Comparison of ENCODE assay signal across 15 cellular contexts in the genomic region with DNA sequence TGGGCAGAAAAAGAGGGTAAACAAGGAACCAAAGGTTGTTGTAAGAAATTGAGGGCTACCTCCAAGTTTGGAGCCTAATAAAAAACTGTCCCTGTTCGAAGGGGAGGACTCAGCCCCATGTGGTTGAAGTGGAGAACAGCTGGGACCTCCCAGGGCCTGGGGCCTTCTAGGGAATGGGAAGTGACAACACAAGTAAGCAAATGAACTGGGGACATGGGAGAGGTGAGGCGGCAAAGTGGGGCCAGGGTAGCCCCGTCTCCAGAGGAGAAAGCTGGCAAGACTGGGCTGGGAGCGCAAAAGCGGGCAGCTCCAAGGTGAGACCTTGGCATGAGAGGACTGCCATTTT.
"Had no signal": no experiment of that assay in that cellular context is flagged by ENCODE, and none has a peak within 500 bp of the region (broad histone marks: within the 10 kb centered on the region; RNA-seq: fewer than 3 reads in every experiment).

No MANE protein-coding gene starts in this region.

- H3K27ac Mint-ChIP-seq: activated naive CD8-positive, alpha-beta T cell treated with anti-CD3 and anti-CD28 coated beads, Interleukin-2, amount 50 U/mL, for 24 hours; stimulated activated effector memory CD8-positive, alpha-beta T cell treated with anti-CD3 and anti-CD28 coated beads, Interleukin-12 subunit alpha, Interleukin-12 subunit beta, amount 100 ng/mL, for 72 hours had no signal

- H3K4me1 ChIP-seq: colonic mucosa, tibial artery had no signal

- H3K27me3 Mint-ChIP-seq: activated naive CD8-positive, alpha-beta T cell treated with anti-CD3 and anti-CD28 coated beads, Interleukin-2, amount 50 U/mL, for 24 hours had no signal

- H3K27me3 ChIP-seq: colonic mucosa, ovary, tibial artery had no signal

- H3K27ac ChIP-seq: colonic mucosa, foreskin keratinocyte, ovary, tibial artery had no signal

- H3K36me3 Mint-ChIP-seq: stimulated activated effector memory CD8-positive, alpha-beta T cell treated with anti-CD3 and anti-CD28 coated beads, Interleukin-12 subunit alpha, Interleukin-12 subunit beta, amount 100 ng/mL, for 72 hours had no signal

- ATAC-seq: activated naive CD8-positive, alpha-beta T cell treated with anti-CD3 and anti-CD28 coated beads, Interleukin-2, amount 50 U/mL, for 24 hours; foreskin keratinocyte; sciatic nerve; stimulated activated effector memory CD8-positive, alpha-beta T cell treated with anti-CD3 and anti-CD28 coated beads, Interleukin-12 subunit alpha, Interleukin-12 subunit beta, amount 100 ng/mL, for 72 hours had no signal

- H3K9me3 ChIP-seq: colonic mucosa, ovary, tibial artery had no signal

- H3K4me1 Mint-ChIP-seq: activated naive CD8-positive, alpha-beta T cell treated with anti-CD3 and anti-CD28 coated beads, Interleukin-2, amount 50 U/mL, for 24 hours; stimulated activated effector memory CD8-positive, alpha-beta T cell treated with anti-CD3 and anti-CD28 coated beads, Interleukin-12 subunit alpha, Interleukin-12 subunit beta, amount 100 ng/mL, for 72 hours had no signal

- H3K4me3 ChIP-seq: colonic mucosa, ovary, tibial artery had no signal

- DNase-seq: activated naive CD4-positive, alpha-beta T cell treated with Interleukin-2 at 50 U/mL for 16 hours; activated naive CD8-positive, alpha-beta T cell treated with anti-CD3 and anti-CD28 coated beads, Interleukin-2, amount 50 U/mL, for 24 hours; activated T-cell treated with anti-CD3 and anti-CD28 coated beads for 4 hours; aorta; colonic mucosa; foreskin keratinocyte; kidney glomerular epithelial cell; mesenchymal stem cell; ovary; stimulated activated CD4-positive, alpha-beta T cell treated with anti-CD3 and anti-CD28 coated beads, Interleukin-12 subunit alpha, Interleukin-12 subunit beta, amount 100 ng/mL, for 4 hours; stimulated activated CD4-positive, alpha-beta T cell treated with anti-CD3 and anti-CD28 coated beads, Interleukin-2, amount 100 ng/mL, for 24 hours; SW 1271 had no signal

- H3K4me3 Mint-ChIP-seq: activated naive CD8-positive, alpha-beta T cell treated with anti-CD3 and anti-CD28 coated beads, Interleukin-2, amount 50 U/mL, for 24 hours; stimulated activated effector memory CD8-positive, alpha-beta T cell treated with anti-CD3 and anti-CD28 coated beads, Interleukin-12 subunit alpha, Interleukin-12 subunit beta, amount 100 ng/mL, for 72 hours had no signal

- H3K36me3 ChIP-seq: colonic mucosa, ovary had no signal

- H3K9me3 Mint-ChIP-seq: activated naive CD8-positive, alpha-beta T cell treated with anti-CD3 and anti-CD28 coated beads, Interleukin-2, amount 50 U/mL, for 24 hours; stimulated activated effector memory CD8-positive, alpha-beta T cell treated with anti-CD3 and anti-CD28 coated beads, Interleukin-12 subunit alpha, Interleukin-12 subunit beta, amount 100 ng/mL, for 72 hours had no signal
